ENCODE assay signal across 10 cellular contexts in the genomic region with DNA sequence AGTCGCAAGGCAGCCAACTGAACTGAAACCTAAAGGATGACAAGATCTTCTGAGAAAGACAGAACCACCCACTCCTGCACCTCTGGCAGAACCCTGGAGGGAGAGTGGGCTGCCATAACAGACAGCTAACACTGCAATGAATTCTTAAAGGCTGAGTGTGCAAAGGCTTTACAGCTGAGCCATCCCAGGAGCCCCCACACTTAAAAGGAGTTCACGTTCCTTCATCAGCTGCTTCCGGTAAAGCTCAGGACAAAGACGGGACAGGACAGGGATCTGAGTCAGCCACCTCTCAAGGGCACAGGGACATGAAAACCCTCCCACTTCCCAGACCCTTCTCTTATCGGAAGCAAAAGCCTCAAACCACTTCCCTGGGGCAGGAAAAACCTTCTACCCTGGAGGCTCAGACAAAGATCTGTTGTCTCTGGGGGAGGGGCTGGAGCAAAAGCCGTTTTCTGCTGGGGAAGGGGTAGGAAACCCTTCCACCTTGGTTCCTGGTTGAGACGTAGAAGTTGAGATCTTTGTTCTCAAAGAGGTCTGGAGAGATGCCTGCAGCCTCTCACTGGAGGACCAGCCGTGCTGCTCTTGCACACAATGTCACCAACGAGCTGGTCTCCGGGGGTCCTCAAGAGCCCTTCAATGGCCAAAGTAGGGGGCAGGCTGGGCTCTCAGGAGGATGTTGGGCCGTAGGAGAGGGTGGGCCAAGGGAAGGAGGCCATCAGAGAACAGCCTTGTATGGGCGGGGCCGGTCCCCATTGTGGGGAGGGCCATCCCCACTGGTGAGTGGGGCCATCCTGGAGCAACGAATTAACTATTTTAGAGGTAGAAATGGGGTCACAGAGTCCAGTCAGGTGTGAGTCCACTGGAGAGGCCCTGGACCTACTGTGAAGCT.
DNase-seq lines count a peak whose midpoint lies in the region; ATAC-seq and TF ChIP-seq lines count a peak whose summit lies in the region.
"Had no signal": no experiment of that assay in that cellular context is flagged by ENCODE, and none has a peak within 500 bp of the region (broad histone marks: within the 10 kb centered on the region; RNA-seq: fewer than 3 reads in every experiment).

No MANE protein-coding gene starts in this region.

- intact Hi-C loops in cardiac septum (cut with DNase I) (no loop called here), heart left ventricle (cut with DNase I) (no loop called here)

- no peak overlapping the region for H3K27ac ChIP-seq in heart left ventricle

- H3K4me1 ChIP-seq in heart left ventricle: peaks cover 0 to 11% (median 0%) of the 10 kb centered on the region in 12 donors

- TF ChIP-seq POLR2A in heart left ventricle (IDR thresholded peaks at IDR 0.05): no peak

- no peak for ATAC-seq in heart left ventricle
- peak; percentile 59 for ATAC-seq in stimulated activated naive CD8-positive, alpha-beta T cell treated with anti-CD3 and anti-CD28 coated beads, Interleukin-15, Interleukin-2, amounts not matched to agents 100 U/mL and 50 U/mL, for 24 hours

- H3K4me3 ChIP-seq in heart left ventricle (no peak overlapping the region), fibroblast of pulmonary artery (replicated peaks; ENCODE audit: low read depth, low read length) (no peak overlapping the region)

- peaks cover 0 to 57% (median 18%) of the 10 kb centered on the region in 9 donors for H3K27me3 ChIP-seq in heart left ventricle

- TF ChIP-seq CTCF in heart left ventricle (IDR thresholded peaks at IDR 0.05) (no peak), fibroblast of pulmonary artery (IDR thresholded peaks at IDR 0.05; ENCODE audit: low read length, missing control alignments) (no peak)

- peaks cover 0 to 11% (median 0%) of the 10 kb centered on the region in 12 donors for H3K9me3 ChIP-seq in heart left ventricle

- peak; percentile 63 for DNase-seq in cardiac septum (ENCODE audit: low spot score)
- DNase-seq in heart left ventricle: no peak
- peak; percentile 56 for DNase-seq in SW480 (ENCODE audit: low spot score)
- peak; percentile 70 for DNase-seq in fibroblast of pulmonary artery (ENCODE audit: low read depth)
- DNase-seq in stimulated activated naive CD8-positive, alpha-beta T cell treated with anti-CD3 and anti-CD28 coated beads, Interleukin-15, Interleukin-2, amounts not matched to agents 100 U/mL and 50 U/mL, for 24 hours: no peak
- no peak for DNase-seq in NCI-H2107 (lab: John Stamatoyannopoulos, UW)
- no peak for DNase-seq in SHP77 (lab: John Stamatoyannopoulos, UW)
- no peak for DNase-seq in DMS79 (lab: John Stamatoyannopoulos, UW)
- DNase-seq: naive B cell, NCI-H748 treated with DMSO at 0.1 percent for 48 hours had no signal

- WGBS in heart left ventricle, 4 donors: 32 to 44% (median 40%) methylated on average over 13 to 14 of the region's 14 CpGs

- H3K36me3 ChIP-seq in heart left ventricle: no peaks in the 10 kb centered on the region

Comparison
In these comparisons a context has a peak if more than half of its experiments do, and no peak if none do; other contexts are left out.
1. DNase-seq: peak in cardiac septum (single experiment), SW480 (single experiment) and fibroblast of pulmonary artery (single experiment); none in heart left ventricle (0 of 5), stimulated activated naive CD8-positive, alpha-beta T cell treated with anti-CD3 and anti-CD28 coated beads, Interleukin-15, Interleukin-2, amounts not matched to agents 100 U/mL and 50 U/mL, for 24 hours (single experiment), NCI-H2107 (single experiment), SHP77 (0 of 2) and DMS79 (single experiment).